ENCODE assay signal across 18 cellular contexts in the genomic region with DNA sequence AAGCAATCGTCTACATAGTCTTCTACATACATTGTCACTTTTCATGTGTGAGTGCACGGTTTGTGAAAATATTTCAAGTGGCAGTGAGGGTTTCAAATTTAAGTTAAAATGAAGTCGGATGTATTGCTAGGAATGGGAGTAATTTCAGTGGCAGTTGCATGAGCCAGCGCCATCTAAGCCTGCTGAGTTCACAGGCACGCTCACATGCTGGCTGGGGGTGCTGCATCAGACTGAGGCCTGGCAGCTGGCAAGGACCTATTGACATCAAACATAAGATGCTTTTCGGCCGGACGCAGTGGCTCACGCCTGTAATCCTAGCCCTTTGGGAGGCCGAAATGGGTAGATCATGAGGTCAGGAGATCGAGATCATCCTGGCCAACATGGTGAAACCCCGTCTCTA.
"Had no signal": no experiment of that assay in that cellular context is flagged by ENCODE, and none has a peak within 500 bp of the region (broad histone marks: within the 10 kb centered on the region; RNA-seq: fewer than 3 reads in every experiment).

No MANE protein-coding gene starts in this region.

- ATAC-seq: heart right ventricle; left lung; mucosa of descending colon; naive thymus-derived CD4-positive, alpha-beta T cell; sciatic nerve had no signal

- H3K27me3 Mint-ChIP-seq: activated naive CD4-positive, alpha-beta T cell treated with anti-CD3 and anti-CD28 coated beads, Interleukin-2, amount 10 ng/mL, durations not matched to agents 7 days and 5 days; central memory CD8-positive, alpha-beta T cell; naive thymus-derived CD4-positive, alpha-beta T cell had no signal

- H3K9me3 Mint-ChIP-seq: activated naive CD4-positive, alpha-beta T cell treated with anti-CD3 and anti-CD28 coated beads, Interleukin-2, amount 10 ng/mL, durations not matched to agents 7 days and 5 days; central memory CD8-positive, alpha-beta T cell had no signal

- H3K27ac ChIP-seq: adrenal gland, heart right ventricle, left lung, SJSA1, tibial artery, uterus had no signal

- H3K4me3 Mint-ChIP-seq: activated naive CD4-positive, alpha-beta T cell treated with anti-CD3 and anti-CD28 coated beads, Interleukin-2, amount 10 ng/mL, durations not matched to agents 7 days and 5 days; central memory CD8-positive, alpha-beta T cell; naive thymus-derived CD4-positive, alpha-beta T cell had no signal

- H3K4me3 ChIP-seq: adrenal gland, heart right ventricle, left lung, mucosa of descending colon, SJSA1, tibial artery, uterus had no signal

- H3K27ac Mint-ChIP-seq: naive thymus-derived CD4-positive, alpha-beta T cell had no signal

- H3K36me3 ChIP-seq: uterus had no signal

- DNase-seq: activated CD4-positive, alpha-beta T cell treated with anti-CD3 and anti-CD28 coated beads, Interleukin-2, amount 50 U/mL, for 4 hours; activated CD4-positive, CD25-positive, alpha-beta regulatory T cell treated with anti-CD3 and anti-CD28 coated beads, Interleukin-2, amount 50 U/mL, for 72 hours; activated naive CD4-positive, alpha-beta T cell treated with anti-CD3 and anti-CD28 coated beads, Interleukin-2, amount 10 ng/mL, durations not matched to agents 7 days and 5 days; activated T-cell treated with anti-CD3 and anti-CD28 coated beads, Interleukin-2, amount 50 U/mL, for 1 hour; adrenal gland; cortex of kidney; effector CD8-positive, alpha-beta T cell; foreskin melanocyte; heart right ventricle; left lung; mammary epithelial cell; mucosa of descending colon; naive thymus-derived CD4-positive, alpha-beta T cell; tibial artery; uterus had no signal

- H3K4me1 Mint-ChIP-seq: activated naive CD4-positive, alpha-beta T cell treated with anti-CD3 and anti-CD28 coated beads, Interleukin-2, amount 10 ng/mL, durations not matched to agents 7 days and 5 days had no signal

- H3K9me3 ChIP-seq: adrenal gland, heart right ventricle, left lung, mucosa of descending colon, SJSA1, tibial artery, uterus had no signal

- H3K27me3 ChIP-seq: adrenal gland, heart right ventricle, left lung, SJSA1, tibial artery, uterus had no signal

- H3K4me1 ChIP-seq: left lung, uterus had no signal
